16 cellular contexts compared by ENCODE assay signal in the genomic region with DNA sequence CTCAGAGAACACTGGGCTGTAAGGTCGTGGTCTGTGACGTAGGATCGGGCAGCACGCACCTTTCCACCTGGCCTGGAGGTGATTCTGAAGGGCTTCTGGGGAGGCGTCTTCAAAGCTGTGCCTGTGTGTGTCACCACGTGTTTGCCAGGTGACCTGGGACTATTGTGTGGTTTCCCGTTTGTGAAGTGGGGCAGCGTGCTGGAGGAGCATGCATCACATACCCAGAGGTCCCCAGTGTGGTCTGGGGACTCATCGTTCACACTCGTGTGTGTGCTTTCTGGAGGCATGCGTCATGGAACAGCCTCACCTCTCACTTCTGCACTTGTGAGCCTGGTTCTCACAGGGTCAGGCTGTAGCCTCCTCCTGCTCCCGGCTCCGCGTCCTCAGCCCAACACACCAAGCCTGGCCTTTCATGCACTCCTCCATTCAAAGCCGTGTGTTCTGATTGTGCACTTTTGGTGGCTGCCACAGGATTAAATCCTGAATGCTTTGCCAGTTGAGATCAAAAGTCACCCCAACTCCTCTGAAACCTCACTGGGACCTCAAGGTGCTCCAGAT.
DNase-seq lines count a peak whose midpoint lies in the region; ATAC-seq and TF ChIP-seq lines count a peak whose summit lies in the region.
"Had no signal": no experiment of that assay in that cellular context is flagged by ENCODE, and none has a peak within 500 bp of the region (broad histone marks: within the 10 kb centered on the region; RNA-seq: fewer than 3 reads in every experiment).

No MANE protein-coding gene starts in this region.

- H3K4me3 ChIP-seq in psoas muscle, result no peak overlapping the region
- no peak overlapping the region for H3K4me3 ChIP-seq in stomach
- H3K4me3 ChIP-seq: HAP-1 had no signal

- no peaks in the 10 kb centered on the region for H3K4me1 Mint-ChIP-seq in endothelial cell (ENCODE audit: unreplicated experiment)

- H3K36me3 ChIP-seq in psoas muscle (ENCODE audit: insufficient read depth in 1 of 2, low read depth in 1 of 2) (no peaks in the 10 kb centered on the region), stomach (peaks cover 0 to 62% (median 50%) of the 10 kb centered on the region in 4 donors)
- H3K36me3 ChIP-seq: HAP-1 had no signal

- peaks cover 0 to 2% (median 0%) of the 10 kb centered on the region in 3 donors for H3K27me3 ChIP-seq in psoas muscle (ENCODE audit: insufficient read depth in 3 of 3, low read length in 2 of 3)
- H3K27me3 ChIP-seq in stomach, result no peaks in the 10 kb centered on the region

- 93 to 96% (median 94%) methylated on average over 15 of the region's 15 CpGs for WGBS in psoas muscle, 3 donors
- 89 to 97% (median 92%) methylated on average over 14 to 15 of the region's 15 CpGs for WGBS in stomach, 5 donors

- H3K9me3 ChIP-seq in psoas muscle (peaks cover 3% of the 10 kb centered on the region), stomach (peaks cover 0 to 14% (median 2%) of the 10 kb centered on the region in 4 donors)
- H3K9me3 ChIP-seq: HAP-1 had no signal

- DNase-seq in D341Med (ENCODE audit: low spot score) (peak; percentile 8), H4 (ENCODE audit: low spot score) (peak; percentile 6), endothelial cell (ENCODE audit: low spot score) (no peak), psoas muscle (peak; percentile 7 to 23), UCSD-AML1 (lab: John Stamatoyannopoulos, UW; ENCODE audit: unreplicated experiment) (no peak), stomach (no peak)
- DNase-seq: ACHN, AML-193, COR-L47, DMS153, EL, NCI-H1092, NCI-H510A treated with DMSO at 0.1 percent for 48 hours had no signal

- no peak for TF ChIP-seq EP300 in stomach (IDR thresholded peaks at IDR 0.05)

- no peak for TF ChIP-seq CTCF in endothelial cell (IDR thresholded peaks at IDR 0.05; ENCODE audit: unreplicated experiment)
- TF ChIP-seq CTCF in psoas muscle (IDR thresholded peaks at IDR 0.05), result no peak
- no peak for TF ChIP-seq CTCF in stomach (IDR thresholded peaks at IDR 0.05)

- intact Hi-C loops in psoas muscle (cut with DNase I), result no loop called here
- intact Hi-C loops in stomach (cut with DNase I; ENCODE audit: low total_unique reads), result no loop called here

- H3K4me1 ChIP-seq in psoas muscle (no peaks in the 10 kb centered on the region), stomach (no peaks in the 10 kb centered on the region)
- H3K4me1 ChIP-seq: HAP-1 had no signal

- peaks cover 6% of the 10 kb centered on the region for H3K9me3 Mint-ChIP-seq in endothelial cell (ENCODE audit: unreplicated experiment)

- no peak overlapping the region for H3K27ac ChIP-seq in psoas muscle
- H3K27ac ChIP-seq in stomach, result no peak overlapping the region

- H3K27me3 Mint-ChIP-seq in endothelial cell (ENCODE audit: unreplicated experiment), result peaks cover 9% of the 10 kb centered on the region

- TF ChIP-seq POLR2A in stomach (IDR thresholded peaks at IDR 0.05), result no peak

- ATAC-seq in psoas muscle (no peak), HG03520 (IDR thresholded peaks at IDR 0.05; ENCODE audit: unreplicated experiment) (no peak)
- ATAC-seq: Panc1 had no signal

- H3K27ac Mint-ChIP-seq in endothelial cell (ENCODE audit: unreplicated experiment), result peak overlapping the region; percentile 19

- H3K4me3 Mint-ChIP-seq in endothelial cell (ENCODE audit: unreplicated experiment), result no peak overlapping the region

- H3K36me3 Mint-ChIP-seq in endothelial cell (ENCODE audit: low read depth, unreplicated experiment), result peaks cover 27% of the 10 kb centered on the region

Comparison
In these comparisons a context has a peak if more than half of its experiments do, and no peak if none do; other contexts are left out.
1. DNase-seq: peak in D341Med (single experiment), H4 (single experiment) and psoas muscle (2 of 2); none in endothelial cell (single experiment), UCSD-AML1 (single experiment) and stomach (single experiment).